ENCODE assay signal across 12 cellular contexts in the genomic region with DNA sequence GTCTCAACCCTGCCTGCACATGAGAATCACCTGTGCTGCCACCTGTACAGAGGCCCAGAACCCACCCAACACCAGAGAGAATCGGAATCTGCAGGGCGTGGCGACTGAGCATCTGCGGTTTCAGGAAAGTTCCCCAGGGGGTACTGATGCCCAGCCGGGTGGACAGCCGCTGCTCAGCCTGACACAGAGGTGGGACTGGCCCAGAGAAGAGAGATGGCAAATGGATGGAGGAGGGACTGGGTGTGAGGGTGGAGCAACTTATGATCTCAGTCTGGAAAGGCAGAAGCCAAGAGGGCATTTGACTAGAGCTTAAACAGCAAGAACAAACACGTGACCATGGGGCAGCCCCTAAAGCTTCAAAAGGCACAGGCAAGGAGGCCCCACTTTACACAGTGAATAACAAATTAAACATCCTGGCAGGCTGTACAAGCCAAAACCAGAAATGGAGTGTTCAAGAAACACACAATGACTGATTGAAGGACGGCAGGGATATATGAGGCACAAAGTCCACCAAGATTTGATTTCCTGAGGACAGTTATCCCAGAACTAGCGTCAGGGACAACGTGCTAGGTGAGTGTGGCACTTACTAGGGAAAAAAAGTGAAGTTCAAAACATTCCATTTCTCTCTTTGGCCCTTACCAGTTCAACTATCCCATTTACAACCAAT. TPM values are rescaled to one million over a fixed set of nuclear protein-coding genes. Genes with fewer than 3 reads are reported as not detected.
A peak's percentile ranks its signal among the peaks of the same experiment; 100 is the strongest.
DNase-seq lines count a peak whose midpoint lies in the region; ATAC-seq, FAIRE-seq and TF ChIP-seq lines count a peak whose summit lies in the region.
"Had no signal": no experiment of that assay in that cellular context is flagged by ENCODE, and none has a peak within 500 bp of the region (broad histone marks: within the 10 kb centered on the region; RNA-seq: fewer than 3 reads in every experiment).

No MANE protein-coding gene starts in this region.

- no peak for TF ChIP-seq CTCF in epithelial cell of esophagus (IDR thresholded peaks at IDR 0.05; ENCODE audit: insufficient read depth, low read depth, low read length, missing control alignments)
- TF ChIP-seq CTCF in MCF 10A (IDR thresholded peaks at IDR 0.05; ENCODE audit: unreplicated experiment): no peak

- POLR2A ChIA-PET in MCF 10A (lab: Yijun Ruan, JAX): interaction anchor here (0.6 kb wide), 2 partner anchors 172 to 235 kb away, joined by 3 to 4 read pairs; no protein-coding TSS in a partner anchor

- H3K4me3 ChIP-seq in epithelial cell of esophagus (ENCODE audit: low read length): no peak overlapping the region

- FAIRE-seq in GM18507 (lab: Jason Lieb, UNC): peak; percentile 52

- peaks cover 42% of the 10 kb centered on the region for H3K36me3 Mint-ChIP-seq in T-helper 2 cell treated with Interferon-gamma antibody and Interleukin-4, amounts not matched to agents 5 μg/mL and 100 μg/mL, for 36 hours (ENCODE audit: low read depth)
- H3K36me3 Mint-ChIP-seq in MCF 10A (ENCODE audit: insufficient read depth, unreplicated experiment): peaks cover 9% of the 10 kb centered on the region

- BruUV-seq in MCF 10A (replicated peaks; lab: Mats Ljungman, UMichigan): no TSS peak

- peak overlapping the region; percentile 54 for H3K4me3 Mint-ChIP-seq in T-helper 2 cell treated with Interferon-gamma antibody and Interleukin-4, amounts not matched to agents 5 μg/mL and 100 μg/mL, for 36 hours
- H3K4me3 Mint-ChIP-seq in MCF 10A (ENCODE audit: unreplicated experiment): no peak overlapping the region

- ATAC-seq in GM18909 (IDR thresholded peaks at IDR 0.05; ENCODE audit: poor library complexity, unreplicated experiment) (no peak), GM21786 (IDR thresholded peaks at IDR 0.05; ENCODE audit: unreplicated experiment) (no peak)
- ATAC-seq: left lobe of liver, sciatic nerve had no signal

- no peaks in the 10 kb centered on the region for H3K27me3 Mint-ChIP-seq in T-helper 2 cell treated with Interferon-gamma antibody and Interleukin-4, amounts not matched to agents 5 μg/mL and 100 μg/mL, for 36 hours (ENCODE audit: low read depth)
- no peaks in the 10 kb centered on the region for H3K27me3 Mint-ChIP-seq in MCF 10A (ENCODE audit: insufficient read depth, unreplicated experiment)

- no peak for DNase-seq in GM18507 (ENCODE audit: extremely low spot score, insufficient read length, low read depth)
- no peak for DNase-seq in T-helper 2 cell treated with Interferon-gamma antibody and Interleukin-4, amounts not matched to agents 5 μg/mL and 100 μg/mL, for 36 hours (ENCODE audit: low spot score)
- peak; percentile 46 for DNase-seq in epithelial cell of esophagus (ENCODE audit: low read depth)
- DNase-seq in stimulated activated CD4-positive, alpha-beta T cell treated with anti-CD3 and anti-CD28 coated beads, Interleukin-4, amount 100 ng/mL, for 1 hour: peak; percentile 50
- DNase-seq in MCF 10A (ENCODE audit: unreplicated experiment): no peak
- DNase-seq: activated gamma-delta T cell treated with Interleukin-2 at 50 U/mL for 16 hours, erythroblast, substantia nigra had no signal

- peak overlapping the region; percentile 51 for H3K27ac Mint-ChIP-seq in T-helper 2 cell treated with Interferon-gamma antibody and Interleukin-4, amounts not matched to agents 5 μg/mL and 100 μg/mL, for 36 hours
- no peak overlapping the region for H3K27ac Mint-ChIP-seq in MCF 10A (ENCODE audit: low read depth, unreplicated experiment)

- no peaks in the 10 kb centered on the region for H3K9me3 Mint-ChIP-seq in T-helper 2 cell treated with Interferon-gamma antibody and Interleukin-4, amounts not matched to agents 5 μg/mL and 100 μg/mL, for 36 hours
- no peaks in the 10 kb centered on the region for H3K9me3 Mint-ChIP-seq in MCF 10A (ENCODE audit: unreplicated experiment)

- peaks cover 46% of the 10 kb centered on the region for H3K4me1 Mint-ChIP-seq in T-helper 2 cell treated with Interferon-gamma antibody and Interleukin-4, amounts not matched to agents 5 μg/mL and 100 μg/mL, for 36 hours (ENCODE audit: low read depth)
- peaks cover 27% of the 10 kb centered on the region for H3K4me1 Mint-ChIP-seq in MCF 10A (ENCODE audit: insufficient read depth, unreplicated experiment)

- intact Hi-C loops in MCF 10A (cut with micrococcal nuclease): no loop called here

- CTCF ChIA-PET in MCF 10A (lab: Yijun Ruan, JAX): interaction anchor here (1.2 to 2.9 kb wide), 2 partner anchors 8 to 70 kb away, joined by 4 to 19 read pairs; a partner anchor contains a TSS

RNA-seq across cellular contexts. Expression of a gene that starts 3.1 kb away (rescaled TPM):
- 57.9 and 59.5 TPM in 2 replicates for total RNA-seq in MCF 10A (2022)

Comparison
In these comparisons a context has a peak if more than half of its experiments do, and no peak if none do; other contexts are left out.
1. DNase-seq: peak in epithelial cell of esophagus (single experiment) and stimulated activated CD4-positive, alpha-beta T cell treated with anti-CD3 and anti-CD28 coated beads, Interleukin-4, amount 100 ng/mL, for 1 hour (single experiment); none in GM18507 (single experiment), T-helper 2 cell treated with Interferon-gamma antibody and Interleukin-4, amounts not matched to agents 5 μg/mL and 100 μg/mL, for 36 hours (single experiment) and MCF 10A (single experiment).